In genomic region chr14:69667938-69668336, GRCh38 we compare ENCODE assay signal across 9 cellular contexts. TPM values are rescaled to one million over a fixed set of nuclear protein-coding genes. Genes with fewer than 3 reads are reported as not detected.
DNase-seq lines count a peak whose midpoint lies in the region; ATAC-seq lines count a peak whose summit lies in the region.
"Had no signal": no experiment of that assay in that cellular context is flagged by ENCODE, and none has a peak within 500 bp of the region (broad histone marks: within the 10 kb centered on the region; RNA-seq: fewer than 3 reads in every experiment).

No MANE protein-coding gene starts in this region.

- H3K9ac ChIP-seq in mucosa of rectum (ENCODE audit: low read depth in 1 of 2, low read length in 2 of 2), result no peak overlapping the region

- ATAC-seq in GM18502 (IDR thresholded peaks at IDR 0.05; ENCODE audit: poor library complexity, unreplicated experiment), result peak; percentile 43
- ATAC-seq in GM21528 (IDR thresholded peaks at IDR 0.05; ENCODE audit: low FRiP score, unreplicated experiment), result peak; percentile 28

- peaks cover 14 to 21% of the 10 kb centered on the region in 2 donors for H3K4me1 ChIP-seq in mucosa of rectum (ENCODE audit: control insufficient read depth in 2 of 2, insufficient read depth in 2 of 2, low read length in 2 of 2)

- H3K4me3 ChIP-seq in mucosa of rectum (ENCODE audit: low read length in 2 of 2), result no peak overlapping the region
- no peak overlapping the region for H3K4me3 ChIP-seq in H7 (ENCODE audit: insufficient read depth, low read depth, low read length)
- H3K4me3 ChIP-seq: HAP-1 had no signal

- in situ Hi-C loops in KBM-7 (cut with MboI; ENCODE audit: low pct_unique_long_range_greater_than_20kb, low sequenced_read_pairs), result no loop called here

- peak overlapping the region; percentile 8 to 40 for H3K27ac ChIP-seq in mucosa of rectum (ENCODE audit: low read depth in 2 of 2, low read length in 2 of 2)

- intact Hi-C loops in posterior cingulate gyrus (cut with DNase I), result no loop called here

- H3K36me3 ChIP-seq in mucosa of rectum (ENCODE audit: control insufficient read depth in 2 of 2, insufficient read depth in 2 of 2, low read length in 2 of 2), result peaks cover 0 to 4% of the 10 kb centered on the region in 2 donors
- H3K36me3 ChIP-seq in H7 (replicated peaks; ENCODE audit: control insufficient read depth, insufficient read depth, low read length), result no peaks in the 10 kb centered on the region
- H3K36me3 ChIP-seq: HAP-1 had no signal

- H3K27me3 ChIP-seq in mucosa of rectum (ENCODE audit: control insufficient read depth in 2 of 2, insufficient read depth in 2 of 2, low read length in 2 of 2), result no peaks in the 10 kb centered on the region
- H3K27me3 ChIP-seq in H7 (ENCODE audit: control insufficient read depth, insufficient read depth, low read length), result no peaks in the 10 kb centered on the region

- H3K9me3 ChIP-seq in mucosa of rectum (ENCODE audit: control insufficient read depth in 2 of 2, low read length in 2 of 2), result no peaks in the 10 kb centered on the region
- H3K9me3 ChIP-seq: HAP-1 had no signal

- DNase-seq in KBM-7 (peak; percentile 28), posterior cingulate gyrus (no peak), UCSD-AML1 (lab: John Stamatoyannopoulos, UW; ENCODE audit: unreplicated experiment) (no peak), H7 (no peak), GM03348 (ENCODE audit: low spot score) (no peak)

RNA-seq across cellular contexts. Expression of gene SUSD6, which starts 56.5 kb away (rescaled TPM):
- 0.70 and 1.1 TPM in 2 replicates for total RNA-seq in H7 (2014; rRNA removed; shearing (Covaris generic))
